25 cellular contexts compared by ENCODE assay signal in the genomic region with DNA sequence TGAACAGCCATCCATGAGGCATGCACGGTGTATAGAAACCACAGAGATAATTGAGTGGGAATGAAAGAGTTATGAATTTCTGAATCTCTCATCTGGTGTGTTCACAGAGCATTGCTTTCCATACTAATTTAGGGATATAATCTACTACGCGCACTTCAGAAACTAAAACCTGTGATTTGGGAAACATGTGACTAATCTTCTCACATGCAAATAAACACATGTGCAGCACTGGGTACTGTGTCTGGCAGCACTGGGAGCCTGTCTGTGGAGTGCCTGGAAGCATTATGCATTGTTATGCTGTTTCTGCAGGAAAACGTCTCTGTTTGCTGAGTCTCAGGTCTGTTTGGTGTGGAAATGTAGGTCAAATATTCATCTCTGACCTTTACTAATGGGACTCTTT.
"Had no signal": no experiment of that assay in that cellular context is flagged by ENCODE, and none has a peak within 500 bp of the region (broad histone marks: within the 10 kb centered on the region; RNA-seq: fewer than 3 reads in every experiment).

No MANE protein-coding gene starts in this region.

- H3K36me3 ChIP-seq: Peyer's patch, SJSA1 had no signal

- H3K27me3 ChIP-seq: body of pancreas, Peyer's patch, SJSA1 had no signal

- H3K9me3 ChIP-seq: body of pancreas, Peyer's patch, SJSA1 had no signal

- ATAC-seq: activated CD8-positive, alpha-beta T cell treated with anti-CD3 and anti-CD28 coated beads, Interleukin-2, amount 10 ng/mL, durations not matched to agents 7 days and 5 days; body of pancreas; SK-N-SH treated with all-trans-retinoic acid at 6 μM for 48 hours; WTC11 had no signal

- H3K9me3 Mint-ChIP-seq: T-helper 1 cell treated with Interleukin-12 subunit alpha and Interleukin-12 subunit beta and Interleukin-4 antibody, amounts not matched to agents 30 μg/mL and 1 μg/mL, for 36 hours had no signal

- H3K4me1 Mint-ChIP-seq: central memory CD8-positive, alpha-beta T cell; WTC11 had no signal

- H3K4me3 ChIP-seq: body of pancreas, Peyer's patch, SJSA1 had no signal

- H3K4me2 ChIP-seq: KMS-11 had no signal

- H3K27ac Mint-ChIP-seq: activated CD8-positive, alpha-beta T cell treated with anti-CD3 and anti-CD28 coated beads, Interleukin-2, amount 10 ng/mL, durations not matched to agents 7 days and 5 days; T-helper 1 cell treated with Interleukin-12 subunit alpha and Interleukin-12 subunit beta and Interleukin-4 antibody, amounts not matched to agents 30 μg/mL and 1 μg/mL, for 36 hours; WTC11 had no signal

- H3K27me3 Mint-ChIP-seq: central memory CD8-positive, alpha-beta T cell had no signal

- H3K4me1 ChIP-seq: body of pancreas, Peyer's patch had no signal

- H3K9ac ChIP-seq: KMS-11 had no signal

- H3K4me3 Mint-ChIP-seq: activated CD8-positive, alpha-beta T cell treated with anti-CD3 and anti-CD28 coated beads, Interleukin-2, amount 10 ng/mL, durations not matched to agents 7 days and 5 days; central memory CD8-positive, alpha-beta T cell; T-helper 1 cell treated with Interleukin-12 subunit alpha and Interleukin-12 subunit beta and Interleukin-4 antibody, amounts not matched to agents 30 μg/mL and 1 μg/mL, for 36 hours; WTC11 had no signal

- H3K27ac ChIP-seq: body of pancreas, KMS-11, Peyer's patch, SJSA1 had no signal

- DNase-seq: activated CD4-positive, alpha-beta T cell treated with anti-CD3 and anti-CD28 coated beads for 48 hours; activated CD4-positive, alpha-beta T cell treated with anti-CD3 and anti-CD28 coated beads, Interleukin-2, amount 50 U/mL, for 4 hours; activated CD4-positive, CD25-positive, alpha-beta regulatory T cell treated with anti-CD3 and anti-CD28 coated beads, Interleukin-2, amount 50 U/mL, for 72 hours; activated CD8-positive, alpha-beta memory T cell treated with anti-CD3 and anti-CD28 coated beads, Interleukin-2, amount 50 U/mL, for 48 hours; activated CD8-positive, alpha-beta T cell treated with anti-CD3 and anti-CD28 coated beads, Interleukin-2, amount 10 ng/mL, durations not matched to agents 7 days and 5 days; activated naive CD4-positive, alpha-beta T cell treated with anti-CD3 and anti-CD28 coated beads, Interleukin-2, amount 50 U/mL, for 16 hours; activated T-cell treated with anti-CD3 and anti-CD28 coated beads, Interleukin-2, amount 50 U/mL, for 1 hour; aorta; body of pancreas; NCI-H1092 treated with DMSO at 0.1 percent for 48 hours; NCI-H1436 treated with DMSO at 0.1 percent for 48 hours; NCI-H187 treated with DMSO at 0.1 percent for 48 hours; NCI-H2081 treated with DMSO at 0.1 percent for 48 hours; NCI-H446 treated with DMSO at 0.1 percent for 48 hours; NCI-H524 treated with DMSO at 0.1 percent for 48 hours; Peyer's patch; SHP77; SW 1271; T-helper 9 cell had no signal
